20 cellular contexts compared by ENCODE assay signal in genomic region chr22:30555282-30556210, GRCh38. TPM values are rescaled to one million over a fixed set of nuclear protein-coding genes. Genes with fewer than 3 reads are reported as not detected.
A peak's percentile ranks its signal among the peaks of the same experiment; 100 is the strongest.
DNase-seq lines count a peak whose midpoint lies in the region; ATAC-seq, FAIRE-seq and TF ChIP-seq lines count a peak whose summit lies in the region.
"Had no signal": no experiment of that assay in that cellular context is flagged by ENCODE, and none has a peak within 500 bp of the region (broad histone marks: within the 10 kb centered on the region; RNA-seq: fewer than 3 reads in every experiment).

No MANE protein-coding gene starts in this region.

- no peak for ATAC-seq in HG03439 (IDR thresholded peaks at IDR 0.05; ENCODE audit: unreplicated experiment)

- H3K4me1 Mint-ChIP-seq in neural crest cell = peaks cover 5% of the 10 kb centered on the region
- H3K4me1 Mint-ChIP-seq: CD14-positive monocyte had no signal

- TF ChIP-seq CTCF in brain microvascular endothelial cell (IDR thresholded peaks at IDR 0.05; ENCODE audit: low read depth, low read length, missing control alignments) (peak; percentile 4), neural crest cell (conservative IDR thresholded peaks at IDR 0.05) (peak; percentile 21)

- H3K4me3 ChIP-seq in H7 (ENCODE audit: insufficient read depth, low read depth, low read length) (no peak overlapping the region), brain microvascular endothelial cell (ENCODE audit: low read depth, low read length) (no peak overlapping the region)
- H3K4me3 ChIP-seq: GM12878, GM23248, Peyer's patch had no signal

- H3K36me3 Mint-ChIP-seq in neural crest cell (ENCODE audit: low read depth) = no peaks in the 10 kb centered on the region
- H3K36me3 Mint-ChIP-seq: CD14-positive monocyte had no signal

- H3K27me3 Mint-ChIP-seq in neural crest cell (ENCODE audit: low read depth) = no peaks in the 10 kb centered on the region

- H3K27ac Mint-ChIP-seq in neural crest cell (ENCODE audit: unreplicated experiment) = no peak overlapping the region
- H3K27ac Mint-ChIP-seq: CD14-positive monocyte, HFFc6 had no signal

- peak; percentile 9 for DNase-seq in COLO668 (lab: John Stamatoyannopoulos, UW; ENCODE audit: unreplicated experiment)
- DNase-seq in H7 = peak; percentile 82
- no peak for DNase-seq in brain microvascular endothelial cell
- DNase-seq in neural crest cell (ENCODE audit: low read depth, low spot score) = no peak
- DNase-seq in AG08396 (ENCODE audit: low spot score) = no peak
- no peak for DNase-seq in RCC 7860 (ENCODE audit: low spot score)
- DNase-seq: AML-193; COR-L47; GM23248; HFFc6; NCI-H1417; NCI-H187; NCI-H2107; NK-92 treated with Interleukin-12 subunit alpha and Interleukin-12 subunit beta, amount 100 ng/mL, for 24 hours; Peyer's patch; Right ventricle myocardium superior had no signal

- H3K4me3 Mint-ChIP-seq in neural crest cell = no peak overlapping the region
- H3K4me3 Mint-ChIP-seq: CD14-positive monocyte, HFFc6 had no signal

- H3K36me3 ChIP-seq in H7 (replicated peaks; ENCODE audit: control insufficient read depth, insufficient read depth, low read length) (no peaks in the 10 kb centered on the region), brain microvascular endothelial cell (replicated peaks) (no peaks in the 10 kb centered on the region)

- H3K9me3 Mint-ChIP-seq in neural crest cell = no peaks in the 10 kb centered on the region
- H3K9me3 Mint-ChIP-seq: HFFc6 had no signal

- in situ Hi-C loops in brain microvascular endothelial cell (cut with HindIII; ENCODE audit: low pct_ligation_motif_present, low sequenced_read_pairs) = no loop called here

- FAIRE-seq in RCC 7860 (lab: Jason Lieb, UNC) = no peak
- FAIRE-seq: GM12878 had no signal

- H3K27me3 ChIP-seq in H7 (ENCODE audit: control insufficient read depth, insufficient read depth, low read length) (no peaks in the 10 kb centered on the region), brain microvascular endothelial cell (replicated peaks) (no peaks in the 10 kb centered on the region)
- H3K27me3 ChIP-seq: Peyer's patch had no signal

- no peak overlapping the region for H3K27ac ChIP-seq in brain microvascular endothelial cell
- H3K27ac ChIP-seq: GM23248, Peyer's patch had no signal

RNA-seq across cellular contexts. Expression of gene SEC14L6, which starts 9.0 kb away (rescaled TPM):
- 0.17 and 0.55 TPM in 2 replicates for total RNA-seq in H7 (2014; rRNA removed; shearing (Covaris generic))
- 3.3 and 3.6 TPM in 2 replicates for total RNA-seq in neural crest cell
- total RNA-seq: GM12878, GM23248, HFFc6, M059J, Right ventricle myocardium superior had no signal

RNA-seq across cellular contexts. Expression of gene GAL3ST1, which starts 18.9 kb away (rescaled TPM):
- 8.4 and 11.9 TPM in 2 replicates for total RNA-seq in H7 (2014; rRNA removed; shearing (Covaris generic))
- 7.3 and 8.8 TPM in 2 replicates for total RNA-seq in neural crest cell
- total RNA-seq: GM12878, GM23248, HFFc6, M059J had no signal

RNA-seq across cellular contexts. Expression of gene PES1, which starts 36.2 kb away (rescaled TPM):
- 86.2 and 111 TPM in 2 replicates for total RNA-seq in H7 (2014; rRNA removed; shearing (Covaris generic))
- total RNA-seq in neural crest cell = 107 and 115 TPM in 2 replicates

RNA-seq across cellular contexts. Expression of gene SEC14L4, which starts 50.1 kb away (rescaled TPM):
- total RNA-seq in H7 (2014; rRNA removed; shearing (Covaris generic)) = not detected in 2 replicates
- 0.11 and 0.21 TPM in 2 replicates for total RNA-seq in neural crest cell
- total RNA-seq: GM12878, HFFc6, M059J, Peyer's patch, Right ventricle myocardium superior had no signal

RNA-seq across cellular contexts. Expression of gene TCN2, which starts 51.4 kb away (rescaled TPM):
- 35.6 and 40.3 TPM in 2 replicates for total RNA-seq in H7 (2014; rRNA removed; shearing (Covaris generic))
- total RNA-seq in neural crest cell = 16.2 and 17.4 TPM in 2 replicates

Comparison
In these comparisons a context has a peak if more than half of its experiments do, and no peak if none do; other contexts are left out.
1. DNase-seq: peak in COLO668 (single experiment) and H7 (single experiment); none in brain microvascular endothelial cell (single experiment), neural crest cell (single experiment), AG08396 (single experiment) and RCC 7860 (single experiment).